16 cellular contexts compared by ENCODE assay signal in the genomic region with DNA sequence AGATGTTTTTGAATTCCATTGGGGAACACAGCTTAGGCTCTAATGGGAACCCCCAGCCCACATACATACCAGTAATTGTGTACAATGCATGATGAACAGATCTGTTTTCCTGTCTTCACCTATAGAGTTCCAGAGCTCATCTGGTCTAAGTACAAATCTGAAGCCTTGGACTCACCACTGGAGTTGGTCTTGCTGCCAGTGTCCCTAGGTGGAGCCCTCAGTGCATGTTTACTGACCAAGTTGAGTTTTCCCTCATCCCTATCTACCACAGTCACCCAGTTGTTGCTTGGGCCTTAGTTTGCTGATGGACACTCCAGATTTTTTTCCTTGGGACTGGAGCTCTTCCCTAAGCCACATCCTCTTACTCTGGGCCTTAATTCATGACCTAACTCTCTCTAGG.
DNase-seq lines count a peak whose midpoint lies in the region; ATAC-seq and TF ChIP-seq lines count a peak whose summit lies in the region.
"Had no signal": no experiment of that assay in that cellular context is flagged by ENCODE, and none has a peak within 500 bp of the region (broad histone marks: within the 10 kb centered on the region; RNA-seq: fewer than 3 reads in every experiment).

No MANE protein-coding gene starts in this region.

- CTCF ChIA-PET in HCT116 (lab: Charles Lee) = no interaction called here

- no peaks in the 10 kb centered on the region; the same call in 1 of the 2 replicates for H3K9me2 ChIP-seq in HCT116 (ENCODE audit: insufficient read depth)

- no peaks in the 10 kb centered on the region for H4K20me1 ChIP-seq in HCT116 (ENCODE audit: insufficient read depth)
- H4K20me1 ChIP-seq: BLaER1 treated with 17β-estradiol and CSF1 and Interleukin-3, amounts not matched to agents 10 nM and 100 nM had no signal

- TF ChIP-seq RAD21 in HCT116 (IDR thresholded peaks at IDR 0.05; ENCODE audit: low read depth) = peak; percentile 23; the same call in 1 of the 2 replicates

- no peak overlapping the region for H3K9ac ChIP-seq in HCT116 (ENCODE audit: low read length)
- H3K9ac ChIP-seq: BLaER1 treated with 17β-estradiol and CSF1 and Interleukin-3, amounts not matched to agents 10 nM and 100 nM had no signal

- H3K27me3 ChIP-seq in BE2C (no peaks in the 10 kb centered on the region), HCT116 (ENCODE audit: insufficient read depth, low read length) (no peaks in the 10 kb centered on the region), WERI-Rb-1 (ENCODE audit: insufficient read depth, low read depth, severe bottlenecking) (no peaks in the 10 kb centered on the region)
- H3K27me3 ChIP-seq: BLaER1 treated with 17β-estradiol and CSF1 and Interleukin-3, amounts not matched to agents 10 nM and 100 nM had no signal

- H3K4me3 ChIP-seq in BE2C (ENCODE audit: low read depth, low read length) (no peak overlapping the region), HCT116 (replicated peaks in 1 of 2; ENCODE audit: low read depth in 1 of 2, low read length in 2 of 2) (no peak overlapping the region), WERI-Rb-1 (ENCODE audit: low read depth, low read length) (no peak overlapping the region), fibroblast of the aortic adventitia (ENCODE audit: low read depth, low read length) (no peak overlapping the region)
- H3K4me3 ChIP-seq: BLaER1 treated with 17β-estradiol and CSF1 and Interleukin-3, amounts not matched to agents 10 nM and 100 nM had no signal

- H3K4me2 ChIP-seq in HCT116 (ENCODE audit: low read length) = no peak overlapping the region

- H3K27ac ChIP-seq in HCT116 (ENCODE audit: low read depth, low read length) (no peak overlapping the region), WERI-Rb-1 (no peak overlapping the region)
- H3K27ac ChIP-seq: BLaER1 treated with 17β-estradiol and CSF1 and Interleukin-3, amounts not matched to agents 10 nM and 100 nM had no signal

- no peaks in the 10 kb centered on the region for H3K4me1 ChIP-seq in BE2C
- no peaks in the 10 kb centered on the region for H3K4me1 ChIP-seq in HCT116 (ENCODE audit: control insufficient read depth in 1 of 2, insufficient read depth in 2 of 2, low read length in 2 of 2)

- intact Hi-C loops in HCT116 (cut with micrococcal nuclease) = no loop called here

- BruUV-seq in HCT116 (replicated peaks; lab: Mats Ljungman, UMichigan) = no TSS peak

- H3K79me2 ChIP-seq in HCT116 (ENCODE audit: insufficient read depth, low read length) = no peaks in the 10 kb centered on the region

- no peak for DNase-seq in BE2C
- no peak for DNase-seq in HCT116 (ENCODE audit: low read depth, low spot score)
- peak; percentile 11 for DNase-seq in WERI-Rb-1
- peak; percentile 46 for DNase-seq in fibroblast of the aortic adventitia (ENCODE audit: low read depth)
- DNase-seq in NCI-H146 treated with DMSO at 0.1 percent for 48 hours (lab: John Stamatoyannopoulos, UW; ENCODE audit: unreplicated experiment) = no peak
- no peak for DNase-seq in GM03348 (ENCODE audit: low spot score)
- DNase-seq in activated CD4-positive, CD25-positive, alpha-beta regulatory T cell treated with anti-CD3 and anti-CD28 coated beads, Interleukin-2, amount 50 U/mL, for 72 hours = no peak
- DNase-seq: activated CD8-positive, alpha-beta memory T cell treated with anti-CD3 and anti-CD28 coated beads for 24 hours; foreskin melanocyte; kidney; NCI-H2171 treated with DMSO at 0.1 percent for 48 hours; retina; stimulated activated CD4-positive, alpha-beta T cell treated with anti-CD3 and anti-CD28 coated beads, Interleukin-2, amount 100 ng/mL, for 24 hours had no signal

- TF ChIP-seq POLR2A in HCT116 (IDR thresholded peaks at IDR 0.05; ENCODE audit: borderline replicate concordance, extremely low read depth, insufficient read depth, insufficient read length) = no peak

- no peak overlapping the region for H2AFZ ChIP-seq in HCT116 (ENCODE audit: low read depth, low read length, poor library complexity, severe bottlenecking)

- TF ChIP-seq CTCF in BE2C (IDR thresholded peaks at IDR 0.05; ENCODE audit: low read depth, low read length) (0 out of 2 replicates have a peak, but pooled peaks have one; percentile 12), HCT116 (IDR thresholded peaks at IDR 0.05 in 2 of 3, conservative IDR thresholded peaks at IDR 0.05 in 1 of 3; ENCODE audit: borderline replicate concordance in 1 of 3, insufficient read depth in 1 of 3, low read depth in 2 of 3, low read length in 2 of 3) (no peak), WERI-Rb-1 (IDR thresholded peaks at IDR 0.05; ENCODE audit: low read depth, low read length) (peak; percentile 38), fibroblast of the aortic adventitia (IDR thresholded peaks at IDR 0.05; ENCODE audit: insufficient read depth, low read length) (peak; percentile 18)

- no peaks in the 10 kb centered on the region for H3K36me3 ChIP-seq in BE2C
- no peaks in the 10 kb centered on the region for H3K36me3 ChIP-seq in HCT116 (ENCODE audit: control insufficient read depth in 1 of 2, insufficient read depth in 2 of 2, low read length in 2 of 2)
- H3K36me3 ChIP-seq in WERI-Rb-1 = no peaks in the 10 kb centered on the region
- H3K36me3 ChIP-seq: BLaER1 treated with 17β-estradiol and CSF1 and Interleukin-3, amounts not matched to agents 10 nM and 100 nM had no signal

- H3K9me3 ChIP-seq in BE2C (no peaks in the 10 kb centered on the region; the same call in 1 of the 2 replicates), HCT116 (ENCODE audit: control insufficient read depth in 1 of 2, insufficient read depth in 1 of 2, low read depth in 1 of 2, low read length in 2 of 2) (no peaks in the 10 kb centered on the region), WERI-Rb-1 (ENCODE audit: severe bottlenecking) (no peaks in the 10 kb centered on the region)

- POLR2A ChIA-PET in HCT116 (lab: Charles Lee) = no interaction called here

- RAD21 ChIA-PET in HCT116 (lab: Charles Lee; ENCODE audit: low non-redundant PET in 1 of 2, low total read pairs in 2 of 2, uncharacterized antibody in 2 of 2, unreplicated experiment in 2 of 2) = interaction anchor here in 1 of 2 experiments (0.6 kb wide), 1 partner anchor 26 kb away, joined by 3 read pairs; no protein-coding TSS in a partner anchor

- ATAC-seq in HCT116 = no peak
- ATAC-seq in GM19455 (IDR thresholded peaks at IDR 0.05; ENCODE audit: unreplicated experiment) = no peak
- ATAC-seq: Panc1 had no signal

TF ChIP-seq in HCT116, 20 proteins besides CTCF, POLR2A, EP300 and RAD21:
- TF ChIP-seq EZH2phosphoT487 (IDR thresholded peaks at IDR 0.05; ENCODE audit: borderline replicate concordance) (no peak), EZH2 (IDR thresholded peaks at IDR 0.05) (no peak), YY1 (IDR thresholded peaks at IDR 0.05; ENCODE audit: extremely low read depth, insufficient replicate concordance, low read depth, low read length) (no peak)
- TF ChIP-seq, protein P1, sequence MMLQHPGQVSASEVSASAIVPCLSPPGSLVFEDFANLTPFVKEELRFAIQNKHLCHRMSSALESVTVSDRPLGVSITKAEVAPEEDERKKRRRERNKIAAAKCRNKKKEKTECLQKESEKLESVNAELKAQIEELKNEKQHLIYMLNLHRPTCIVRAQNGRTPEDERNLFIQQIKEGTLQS (IDR thresholded peaks at IDR 0.05) = no peak
- TF ChIP-seq, protein P2, sequence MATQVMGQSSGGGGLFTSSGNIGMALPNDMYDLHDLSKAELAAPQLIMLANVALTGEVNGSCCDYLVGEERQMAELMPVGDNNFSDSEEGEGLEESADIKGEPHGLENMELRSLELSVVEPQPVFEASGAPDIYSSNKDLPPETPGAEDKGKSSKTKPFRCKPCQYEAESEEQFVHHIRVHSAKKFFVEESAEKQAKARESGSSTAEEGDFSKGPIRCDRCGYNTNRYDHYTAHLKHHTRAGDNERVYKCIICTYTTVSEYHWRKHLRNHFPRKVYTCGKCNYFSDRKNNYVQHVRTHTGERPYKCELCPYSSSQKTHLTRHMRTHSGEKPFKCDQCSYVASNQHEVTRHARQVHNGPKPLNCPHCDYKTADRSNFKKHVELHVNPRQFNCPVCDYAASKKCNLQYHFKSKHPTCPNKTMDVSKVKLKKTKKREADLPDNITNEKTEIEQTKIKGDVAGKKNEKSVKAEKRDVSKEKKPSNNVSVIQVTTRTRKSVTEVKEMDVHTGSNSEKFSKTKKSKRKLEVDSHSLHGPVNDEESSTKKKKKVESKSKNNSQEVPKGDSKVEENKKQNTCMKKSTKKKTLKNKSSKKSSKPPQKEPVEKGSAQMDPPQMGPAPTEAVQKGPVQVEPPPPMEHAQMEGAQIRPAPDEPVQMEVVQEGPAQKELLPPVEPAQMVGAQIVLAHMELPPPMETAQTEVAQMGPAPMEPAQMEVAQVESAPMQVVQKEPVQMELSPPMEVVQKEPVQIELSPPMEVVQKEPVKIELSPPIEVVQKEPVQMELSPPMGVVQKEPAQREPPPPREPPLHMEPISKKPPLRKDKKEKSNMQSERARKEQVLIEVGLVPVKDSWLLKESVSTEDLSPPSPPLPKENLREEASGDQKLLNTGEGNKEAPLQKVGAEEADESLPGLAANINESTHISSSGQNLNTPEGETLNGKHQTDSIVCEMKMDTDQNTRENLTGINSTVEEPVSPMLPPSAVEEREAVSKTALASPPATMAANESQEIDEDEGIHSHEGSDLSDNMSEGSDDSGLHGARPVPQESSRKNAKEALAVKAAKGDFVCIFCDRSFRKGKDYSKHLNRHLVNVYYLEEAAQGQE (IDR thresholded peaks at IDR 0.05; ENCODE audit: low read depth) = no peak

Comparison
In these comparisons a context has a peak if more than half of its experiments do, and no peak if none do; other contexts are left out.
1. DNase-seq: peak in WERI-Rb-1 (single experiment) and fibroblast of the aortic adventitia (single experiment); none in BE2C (single experiment), HCT116 (single experiment), NCI-H146 treated with DMSO at 0.1 percent for 48 hours (single experiment), GM03348 (single experiment) and activated CD4-positive, CD25-positive, alpha-beta regulatory T cell treated with anti-CD3 and anti-CD28 coated beads, Interleukin-2, amount 50 U/mL, for 72 hours (single experiment).
2. CTCF ChIP-seq: peak in BE2C (single experiment), WERI-Rb-1 (single experiment) and fibroblast of the aortic adventitia (single experiment); none in HCT116 (0 of 3).